25 cellular contexts compared by ENCODE assay signal in the genomic region with DNA sequence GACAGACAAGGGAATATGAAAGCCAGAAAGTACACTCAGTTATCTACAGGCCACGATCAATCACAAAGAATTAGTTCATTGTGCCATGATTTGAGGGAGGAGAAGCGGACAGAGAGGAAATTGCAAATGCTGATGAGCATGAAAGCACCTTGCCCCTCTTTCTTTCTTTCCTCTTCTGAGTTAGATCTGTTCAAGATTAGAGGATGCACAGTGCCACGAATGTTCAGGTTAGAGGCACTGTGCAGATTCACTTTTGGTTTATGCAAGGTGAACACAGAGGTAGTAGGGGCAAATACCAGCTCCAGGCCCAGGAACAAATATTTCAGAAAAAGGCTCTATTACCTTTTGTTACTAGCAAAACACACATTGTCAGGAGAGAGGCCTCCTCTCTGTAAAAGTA. TPM values are rescaled to one million over a fixed set of nuclear protein-coding genes. Genes with fewer than 3 reads are reported as not detected.
DNase-seq lines count a peak whose midpoint lies in the region; ATAC-seq and TF ChIP-seq lines count a peak whose summit lies in the region.
"Had no signal": no experiment of that assay in that cellular context is flagged by ENCODE, and none has a peak within 500 bp of the region (broad histone marks: within the 10 kb centered on the region; RNA-seq: fewer than 3 reads in every experiment).

No MANE protein-coding gene starts in this region.

- intact Hi-C loops in activated CD8-positive, alpha-beta T cell treated with anti-CD3 and anti-CD28 coated beads for 36 hours (cut with micrococcal nuclease): no loop called here
- intact Hi-C loops in naive thymus-derived CD4-positive, alpha-beta T cell (cut with micrococcal nuclease): loop anchor here in 1 of 2 donors (1.0 kb wide), 1 partner anchor 12 kb away; no protein-coding TSS in a partner anchor

- CTCF ChIA-PET in CD8-positive, alpha-beta memory T cell (lab: Charles Lee): no interaction called here
- CTCF ChIA-PET in activated CD8-positive, alpha-beta T cell treated with anti-CD3 and anti-CD28 coated beads for 36 hours (lab: Charles Lee): interaction anchor here (0.6 to 1.5 kb wide), 5 partner anchors 9 to 21 kb away, joined by 3 to 4 read pairs (median 3); no protein-coding TSS in a partner anchor
- CTCF ChIA-PET in naive thymus-derived CD4-positive, alpha-beta T cell (lab: Charles Lee): no interaction called here

- DNase-seq in activated CD4-positive, CD25-positive, alpha-beta regulatory T cell treated with anti-CD3 and anti-CD28 coated beads, Interleukin-2, amount 50 U/mL, for 72 hours: no peak
- DNase-seq in CD8-positive, alpha-beta memory T cell: no peak
- DNase-seq in activated CD8-positive, alpha-beta T cell treated with anti-CD3 and anti-CD28 coated beads for 36 hours: no peak
- peak in 4 of 9 donors; percentile 20 to 33 (median 28) for DNase-seq in naive thymus-derived CD4-positive, alpha-beta T cell
- no peak for DNase-seq in SKM-1 treated with dmso at 0.1 percent for 144 hours (lab: John Stamatoyannopoulos, UW; ENCODE audit: unreplicated experiment)
- DNase-seq: activated B cell treated with CpG ODN at 0.5 μM for 24 hours, amniotic stem cell, DMS153, erythroblast, foreskin melanocyte, mammary epithelial cell, NCI-H1105, NCI-H2107, NCI-H526 treated with DMSO at 0.1 percent for 48 hours, PC-3, SIG-M5, upper lobe of right lung had no signal

- H3K4me3 Mint-ChIP-seq in CD8-positive, alpha-beta memory T cell: peak overlapping the region in 5 of 7 donors; percentile 1 to 44 (median 30)
- peak overlapping the region; percentile 5 for H3K4me3 Mint-ChIP-seq in activated CD8-positive, alpha-beta T cell treated with anti-CD3 and anti-CD28 coated beads for 36 hours
- H3K4me3 Mint-ChIP-seq in naive thymus-derived CD4-positive, alpha-beta T cell: peak overlapping the region; percentile 26 to 70 (median 58)
- H3K4me3 Mint-ChIP-seq: activated B cell treated with CpG ODN at 0.5 μM for 24 hours had no signal

- peak; percentile 53 to 58 for ATAC-seq in activated CD4-positive, CD25-positive, alpha-beta regulatory T cell treated with anti-CD3 and anti-CD28 coated beads, Interleukin-2, amount 50 U/mL, for 24 hours
- ATAC-seq in activated CD8-positive, alpha-beta T cell treated with anti-CD3 and anti-CD28 coated beads for 36 hours: peak; percentile 63
- peak; percentile 52 for ATAC-seq in naive thymus-derived CD4-positive, alpha-beta T cell
- ATAC-seq in HG02852 (IDR thresholded peaks at IDR 0.05; ENCODE audit: unreplicated experiment) (no peak), GM21515 (IDR thresholded peaks at IDR 0.05; ENCODE audit: unreplicated experiment) (no peak)
- ATAC-seq: HCT116, HepG2, PC-3, upper lobe of right lung had no signal

- no peak overlapping the region for H3K4me3 ChIP-seq in CD8-positive, alpha-beta memory T cell (ENCODE audit: low read length)
- no peak overlapping the region for H3K4me3 ChIP-seq in naive thymus-derived CD4-positive, alpha-beta T cell (ENCODE audit: low read length)
- H3K4me3 ChIP-seq: BLaER1, cardiac muscle cell, upper lobe of right lung had no signal

- H3K27me3 ChIP-seq in CD8-positive, alpha-beta memory T cell (ENCODE audit: insufficient read depth, low read length, poor library complexity, severe bottlenecking): no peaks in the 10 kb centered on the region
- no peaks in the 10 kb centered on the region for H3K27me3 ChIP-seq in naive thymus-derived CD4-positive, alpha-beta T cell (ENCODE audit: control insufficient read depth in 2 of 2, insufficient read depth in 2 of 2, low read length in 2 of 2)
- H3K27me3 ChIP-seq: BLaER1, cardiac muscle cell, upper lobe of right lung had no signal

- POLR2A ChIA-PET in CD8-positive, alpha-beta memory T cell (lab: Charles Lee): no interaction called here
- POLR2A ChIA-PET in activated CD8-positive, alpha-beta T cell treated with anti-CD3 and anti-CD28 coated beads for 36 hours (lab: Charles Lee): interaction anchor here (0.7 to 1.5 kb wide), 4 partner anchors 12 to 68 kb away, joined by 3 to 4 read pairs (median 4); no protein-coding TSS in a partner anchor
- POLR2A ChIA-PET in naive thymus-derived CD4-positive, alpha-beta T cell (lab: Charles Lee): interaction anchor here (1.0 kb wide), 2 partner anchors 14 to 24 kb away, joined by 3 to 4 read pairs; no protein-coding TSS in a partner anchor

- H3K27me3 Mint-ChIP-seq in CD8-positive, alpha-beta memory T cell: peaks cover 0 to 3% of the 10 kb centered on the region in 2 donors
- no peaks in the 10 kb centered on the region for H3K27me3 Mint-ChIP-seq in activated CD8-positive, alpha-beta T cell treated with anti-CD3 and anti-CD28 coated beads for 36 hours
- no peaks in the 10 kb centered on the region for H3K27me3 Mint-ChIP-seq in naive thymus-derived CD4-positive, alpha-beta T cell

- H3K36me3 Mint-ChIP-seq in CD8-positive, alpha-beta memory T cell: peaks cover 0 to 11% (median 3%) of the 10 kb centered on the region in 3 donors
- H3K36me3 Mint-ChIP-seq in activated CD8-positive, alpha-beta T cell treated with anti-CD3 and anti-CD28 coated beads for 36 hours (ENCODE audit: low read depth): peaks cover 6% of the 10 kb centered on the region
- H3K36me3 Mint-ChIP-seq in naive thymus-derived CD4-positive, alpha-beta T cell: peaks cover 0 to 35% (median 8%) of the 10 kb centered on the region in 5 donors

- H3K27ac Mint-ChIP-seq in CD8-positive, alpha-beta memory T cell: peak overlapping the region; percentile 12 to 91 (median 65)
- peak overlapping the region; percentile 30 for H3K27ac Mint-ChIP-seq in activated CD8-positive, alpha-beta T cell treated with anti-CD3 and anti-CD28 coated beads for 36 hours
- H3K27ac Mint-ChIP-seq in naive thymus-derived CD4-positive, alpha-beta T cell: peak overlapping the region; percentile 42 to 93 (median 80)
- H3K27ac Mint-ChIP-seq: activated B cell treated with CpG ODN at 0.5 μM for 24 hours had no signal

- no peak for TF ChIP-seq CTCF in activated CD8-positive, alpha-beta T cell treated with anti-CD3 and anti-CD28 coated beads for 36 hours (IDR thresholded peaks at IDR 0.05)

- no peaks in the 10 kb centered on the region for H3K9me3 ChIP-seq in CD8-positive, alpha-beta memory T cell (ENCODE audit: low read length)
- no peaks in the 10 kb centered on the region for H3K9me3 ChIP-seq in naive thymus-derived CD4-positive, alpha-beta T cell (ENCODE audit: control insufficient read depth in 2 of 3, low read length in 3 of 3)
- H3K9me3 ChIP-seq: upper lobe of right lung had no signal

- peaks cover 25% of the 10 kb centered on the region for H3K4me1 ChIP-seq in CD8-positive, alpha-beta memory T cell (ENCODE audit: insufficient read depth, low read length)
- H3K4me1 ChIP-seq in naive thymus-derived CD4-positive, alpha-beta T cell (ENCODE audit: control insufficient read depth in 2 of 2, insufficient read depth in 2 of 2, low read length in 2 of 2): peaks cover 9 to 14% of the 10 kb centered on the region in 2 donors
- H3K4me1 ChIP-seq: upper lobe of right lung had no signal

- peaks cover 28 to 46% (median 41%) of the 10 kb centered on the region in 3 donors for H3K4me1 Mint-ChIP-seq in CD8-positive, alpha-beta memory T cell
- peaks cover 36% of the 10 kb centered on the region for H3K4me1 Mint-ChIP-seq in activated CD8-positive, alpha-beta T cell treated with anti-CD3 and anti-CD28 coated beads for 36 hours (ENCODE audit: low read depth)
- peaks cover 20 to 58% (median 42%) of the 10 kb centered on the region in 7 donors for H3K4me1 Mint-ChIP-seq in naive thymus-derived CD4-positive, alpha-beta T cell

- H3K27ac ChIP-seq in CD8-positive, alpha-beta memory T cell (ENCODE audit: low read depth, low read length): no peak overlapping the region
- peak overlapping the region; percentile 15 for H3K27ac ChIP-seq in naive thymus-derived CD4-positive, alpha-beta T cell (ENCODE audit: low read depth, low read length)
- H3K27ac ChIP-seq: BLaER1, cardiac muscle cell, upper lobe of right lung had no signal

- peaks cover 2 to 13% (median 7%) of the 10 kb centered on the region in 5 donors for H3K9me3 Mint-ChIP-seq in CD8-positive, alpha-beta memory T cell
- peaks cover 19% of the 10 kb centered on the region for H3K9me3 Mint-ChIP-seq in activated CD8-positive, alpha-beta T cell treated with anti-CD3 and anti-CD28 coated beads for 36 hours
- H3K9me3 Mint-ChIP-seq in naive thymus-derived CD4-positive, alpha-beta T cell: peaks cover 4 to 18% (median 9%) of the 10 kb centered on the region in 11 donors

- no peaks in the 10 kb centered on the region for H3K36me3 ChIP-seq in CD8-positive, alpha-beta memory T cell (ENCODE audit: insufficient read depth, low read length)
- H3K36me3 ChIP-seq in naive thymus-derived CD4-positive, alpha-beta T cell (ENCODE audit: control insufficient read depth in 2 of 3, insufficient read depth in 3 of 3, low read length in 3 of 3): peaks cover 0 to 3% (median 0%) of the 10 kb centered on the region in 3 experiments
- H3K36me3 ChIP-seq: BLaER1, cardiac muscle cell, upper lobe of right lung had no signal

RNA-seq across cellular contexts. Expression of a gene that starts 49.1 kb away (rescaled TPM):
- 100 to 1,000 TPM; 102 to 106 TPM for total RNA-seq in CD8-positive, alpha-beta memory T cell
- polyA plus RNA-seq in CD8-positive, alpha-beta memory T cell: 569 TPM
- 100 to 1,000 TPM in 1 of 2 experiments, 10 to 100 TPM in 1; 97.0 to 103 TPM for total RNA-seq in activated CD8-positive, alpha-beta T cell treated with anti-CD3 and anti-CD28 coated beads for 36 hours
- total RNA-seq in naive thymus-derived CD4-positive, alpha-beta T cell: 1,000 to 10,000 TPM in 1 of 5 experiments, 100 to 1,000 TPM in 4; 239 to 1,323 (median 255) TPM
- 100 to 1,000 TPM; 368 to 502 TPM for polyA plus RNA-seq in naive thymus-derived CD4-positive, alpha-beta T cell
- total RNA-seq: mammary epithelial cell, myocyte had no signal

Comparison
In these comparisons a context has a peak if more than half of its experiments do, and no peak if none do; other contexts are left out.
1. ATAC-seq: peak in activated CD4-positive, CD25-positive, alpha-beta regulatory T cell treated with anti-CD3 and anti-CD28 coated beads, Interleukin-2, amount 50 U/mL, for 24 hours (2 of 2), activated CD8-positive, alpha-beta T cell treated with anti-CD3 and anti-CD28 coated beads for 36 hours (single experiment) and naive thymus-derived CD4-positive, alpha-beta T cell (single experiment); none in HG02852 (single experiment) and GM21515 (single experiment).
2. H3K27ac Mint-ChIP-seq: peak in every context shown above with its lines; median percentile 80 in naive thymus-derived CD4-positive, alpha-beta T cell; 65 in CD8-positive, alpha-beta memory T cell; 30 in activated CD8-positive, alpha-beta T cell treated with anti-CD3 and anti-CD28 coated beads for 36 hours.
3. H3K4me3 Mint-ChIP-seq: peak in every context shown above with its lines; median percentile 58 in naive thymus-derived CD4-positive, alpha-beta T cell; 30 in CD8-positive, alpha-beta memory T cell; 5 in activated CD8-positive, alpha-beta T cell treated with anti-CD3 and anti-CD28 coated beads for 36 hours.